1 cellular context compared by ENCODE assay signal in the genomic region with DNA sequence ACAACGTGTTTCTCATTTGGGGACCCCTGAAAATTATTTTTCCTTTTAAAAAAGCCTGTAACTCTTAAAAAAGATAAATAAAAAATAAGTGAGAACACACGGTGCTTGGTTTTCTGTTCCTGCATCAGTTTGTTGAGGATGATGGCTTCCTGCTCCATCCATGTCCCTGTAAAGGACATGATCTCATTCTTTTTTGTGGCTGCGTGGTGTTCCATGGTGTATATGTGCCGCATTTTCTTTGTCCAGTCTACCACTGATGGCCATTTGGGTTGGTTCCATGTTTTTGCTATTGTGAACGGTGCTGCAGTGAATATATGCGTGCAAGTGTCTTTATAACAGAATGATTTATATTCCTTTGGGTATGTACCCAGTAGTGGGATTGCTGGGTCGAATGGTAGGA.
TF ChIP-seq lines count a peak whose summit lies in the region.

No MANE protein-coding gene starts in this region.

TF ChIP-seq in IMR-90, 13 proteins besides CTCF, POLR2A, EP300 and RAD21:
- TF ChIP-seq MAZ (IDR thresholded peaks at IDR 0.05; ENCODE audit: borderline replicate concordance, low read depth, low read length) (no peak), BHLHE40 (IDR thresholded peaks at IDR 0.05; ENCODE audit: low read depth, low read length) (no peak), CHD1 (IDR thresholded peaks at IDR 0.05; ENCODE audit: low read depth, low read length) (no peak), USF2 (IDR thresholded peaks at IDR 0.05; ENCODE audit: low read depth, low read length) (no peak), RCOR1 (IDR thresholded peaks at IDR 0.05; ENCODE audit: insufficient replicate concordance, low read length) (no peak), RFX5 (IDR thresholded peaks at IDR 0.05; ENCODE audit: low read depth, low read length) (no peak), MAFK (IDR thresholded peaks at IDR 0.05; ENCODE audit: low read depth, low read length) (no peak), FOS (IDR thresholded peaks at IDR 0.05; ENCODE audit: low read depth, low read length) (no peak), SMC3 (IDR thresholded peaks at IDR 0.05; ENCODE audit: low read depth, low read length) (no peak), ELK1 (IDR thresholded peaks at IDR 0.05; ENCODE audit: borderline replicate concordance, low read depth, low read length) (no peak), CEBPB (IDR thresholded peaks at IDR 0.05; ENCODE audit: low read depth, low read length) (no peak), NFE2L2 (IDR thresholded peaks at IDR 0.05; ENCODE audit: low read depth, low read length) (no peak), MXI1 (IDR thresholded peaks at IDR 0.05; ENCODE audit: borderline replicate concordance, low read depth, low read length) (no peak)
